ENCODE assay signal across 1 cellular context in genomic region chr4:77817304-77818076, GRCh38.
TF ChIP-seq lines count a peak whose summit lies in the region.

No MANE protein-coding gene starts in this region.

TF ChIP-seq in HepG2, 621 proteins besides CTCF, POLR2A, EP300 and RAD21 (continued from another document and continues in another):
- TF ChIP-seq KDM5B (CRISPR knock-in tag; IDR thresholded peaks at IDR 0.05; ENCODE audit: borderline replicate concordance) (no peak), TEAD3 (CRISPR knock-in tag; optimal IDR thresholded peaks at IDR 0.05; ENCODE audit: borderline replicate concordance) (no peak), ZNF557 (CRISPR knock-in tag; IDR thresholded peaks at IDR 0.05) (no peak), GMEB1 (CRISPR knock-in tag; IDR thresholded peaks at IDR 0.05; ENCODE audit: borderline replicate concordance) (no peak), MTA1 (CRISPR knock-in tag; IDR thresholded peaks at IDR 0.05; ENCODE audit: borderline replicate concordance) (no peak), LRRFIP1 (CRISPR knock-in tag; conservative IDR thresholded peaks at IDR 0.05) (no peak), SRY (CRISPR knock-in tag; IDR thresholded peaks at IDR 0.05) (no peak), ZNF709 (CRISPR knock-in tag; IDR thresholded peaks at IDR 0.05) (no peak), HDAC1 (CRISPR knock-in tag; IDR thresholded peaks at IDR 0.05) (peak; percentile 61), ZSCAN20 (CRISPR knock-in tag; IDR thresholded peaks at IDR 0.05; ENCODE audit: borderline replicate concordance) (no peak), FOXM1 (CRISPR knock-in tag; IDR thresholded peaks at IDR 0.05) (no peak), ZBTB33 (CRISPR knock-in tag; IDR thresholded peaks at IDR 0.05) (no peak), FUBP1 (CRISPR knock-in tag; IDR thresholded peaks at IDR 0.05; ENCODE audit: borderline replicate concordance) (no peak), ATF7-NPFF (CRISPR knock-in tag; IDR thresholded peaks at IDR 0.05; ENCODE audit: low read depth) (no peak), RBFOX2 (IDR thresholded peaks at IDR 0.05; ENCODE audit: low read depth, low read length) (no peak), ELF3 (CRISPR knock-in tag; IDR thresholded peaks at IDR 0.05) (peak; percentile 69), ERF (CRISPR knock-in tag; IDR thresholded peaks at IDR 0.05) (peak; percentile 8; the same call in 1 of the 2 replicates), SAFB2 (CRISPR knock-in tag; IDR thresholded peaks at IDR 0.05; ENCODE audit: borderline replicate concordance, low read depth) (no peak), ZNF597 (CRISPR knock-in tag; IDR thresholded peaks at IDR 0.05) (no peak), CHD2 (IDR thresholded peaks at IDR 0.05; ENCODE audit: low read depth, low read length) (no peak), GPBP1L1 (CRISPR knock-in tag; IDR thresholded peaks at IDR 0.05) (no peak), MIER3 (CRISPR knock-in tag; IDR thresholded peaks at IDR 0.05; ENCODE audit: borderline replicate concordance) (0 out of 2 replicates have a peak, but pooled peaks have one; percentile 43), ZNF784 (CRISPR knock-in tag; IDR thresholded peaks at IDR 0.05; ENCODE audit: borderline replicate concordance) (0 out of 2 replicates have a peak, but pooled peaks have one; percentile 25), NR3C1 (CRISPR knock-in tag; IDR thresholded peaks at IDR 0.05) (no peak), NR2C2 (CRISPR knock-in tag; IDR thresholded peaks at IDR 0.05; ENCODE audit: borderline replicate concordance) (no peak), MYPOP (CRISPR knock-in tag; IDR thresholded peaks at IDR 0.05) (peak; percentile 20; the same call in 1 of the 2 replicates), ZBTB21 (CRISPR knock-in tag; IDR thresholded peaks at IDR 0.05) (no peak), IRF1 (CRISPR knock-in tag; IDR thresholded peaks at IDR 0.05; ENCODE audit: low read depth) (no peak), FOXP1 (IDR thresholded peaks at IDR 0.05) (no peak), FOXP1 (CRISPR knock-in tag; IDR thresholded peaks at IDR 0.05) (no peak), EEA1 (CRISPR knock-in tag; IDR thresholded peaks at IDR 0.05; ENCODE audit: borderline replicate concordance) (no peak), FOXJ3 (CRISPR knock-in tag; IDR thresholded peaks at IDR 0.05; ENCODE audit: borderline replicate concordance) (no peak; the same call in 1 of the 2 replicates), ZNF780A (CRISPR knock-in tag; IDR thresholded peaks at IDR 0.05) (no peak), CERS6 (CRISPR knock-in tag; IDR thresholded peaks at IDR 0.05) (no peak), CREB1 (IDR thresholded peaks at IDR 0.05) (no peak), CREB1 (CRISPR knock-in tag; IDR thresholded peaks at IDR 0.05) (no peak; the same call in 1 of the 2 replicates), ZBTB38 (CRISPR knock-in tag; IDR thresholded peaks at IDR 0.05) (no peak), EZH2 (conservative IDR thresholded peaks at IDR 0.05; ENCODE audit: low read depth, low read length) (no peak), SSRP1 (CRISPR knock-in tag; IDR thresholded peaks at IDR 0.05) (no peak), ARNT2 (CRISPR knock-in tag; IDR thresholded peaks at IDR 0.05; ENCODE audit: low read depth) (no peak), TRIM22 (IDR thresholded peaks at IDR 0.05) (no peak), SMYD3 (CRISPR knock-in tag; IDR thresholded peaks at IDR 0.05) (no peak), SMARCE1 (IDR thresholded peaks at IDR 0.05; ENCODE audit: borderline replicate concordance) (no peak), ZSCAN21 (CRISPR knock-in tag; IDR thresholded peaks at IDR 0.05; ENCODE audit: borderline replicate concordance) (no peak), ZNF574 (CRISPR knock-in tag; IDR thresholded peaks at IDR 0.05) (no peak), MEF2D (CRISPR knock-in tag; IDR thresholded peaks at IDR 0.05) (peak; percentile 39), MXI1 (IDR thresholded peaks at IDR 0.05; ENCODE audit: borderline replicate concordance, low read depth, low read length) (no peak; the same call in 2 of the 3 replicates), ZNF737 (CRISPR knock-in tag; IDR thresholded peaks at IDR 0.05; ENCODE audit: borderline replicate concordance) (no peak)
